ENCODE assay signal across 13 cellular contexts in genomic region chr13:46606915-46607413, GRCh38. TPM values are rescaled to one million over a fixed set of nuclear protein-coding genes. Genes with fewer than 3 reads are reported as not detected.
A peak's percentile ranks its signal among the peaks of the same experiment; 100 is the strongest.
DNase-seq lines count a peak whose midpoint lies in the region; FAIRE-seq and TF ChIP-seq lines count a peak whose summit lies in the region.
"Had no signal": no experiment of that assay in that cellular context is flagged by ENCODE, and none has a peak within 500 bp of the region (broad histone marks: within the 10 kb centered on the region; RNA-seq: fewer than 3 reads in every experiment).

No MANE protein-coding gene starts in this region.

- peaks cover 45% of the 10 kb centered on the region for H3K4me1 Mint-ChIP-seq in activated T-helper 2 cell treated with anti-CD3 and anti-CD28 coated beads, Interferon-gamma antibody, Interleukin-2, Interleukin-4, amounts not matched to agents 10 μg/mL and 5 μg/mL and 100 μg/mL, durations not matched to agents 14 hours and 24 hours and 36 hours (ENCODE audit: low read depth)
- H3K4me1 Mint-ChIP-seq in neural progenitor cell = peaks cover 23% of the 10 kb centered on the region

- peak overlapping the region; percentile 51 for H3K27ac Mint-ChIP-seq in activated T-helper 2 cell treated with anti-CD3 and anti-CD28 coated beads, Interferon-gamma antibody, Interleukin-2, Interleukin-4, amounts not matched to agents 10 μg/mL and 5 μg/mL and 100 μg/mL, durations not matched to agents 14 hours and 24 hours and 36 hours
- no peak overlapping the region for H3K27ac Mint-ChIP-seq in neural progenitor cell

- no peaks in the 10 kb centered on the region for H3F3A ChIP-seq in neural progenitor cell (ENCODE audit: low read depth)

- H3K36me3 ChIP-seq in BLaER1 (0 out of 2 replicates have a peak, but pooled peaks cover 4% of the 10 kb centered on the region), muscle layer of duodenum (ENCODE audit: control insufficient read depth in 1 of 2, insufficient read depth in 2 of 2, low read length in 2 of 2) (no peaks in the 10 kb centered on the region), neural progenitor cell (no peaks in the 10 kb centered on the region)
- H3K36me3 ChIP-seq: ovary, suprapubic skin had no signal

- no peak for TF ChIP-seq CTCF in neural progenitor cell (IDR thresholded peaks at IDR 0.05)

- H4K20me1 ChIP-seq in BLaER1 (peaks cover 52% of the 10 kb centered on the region; the same call in 1 of the 2 replicates), neural progenitor cell (ENCODE audit: low read depth) (no peaks in the 10 kb centered on the region)

- intact Hi-C loops in activated T-helper 2 cell treated with anti-CD3 and anti-CD28 coated beads, Interferon-gamma antibody, Interleukin-2, Interleukin-4, amounts not matched to agents 10 μg/mL and 5 μg/mL and 100 μg/mL, durations not matched to agents 14 hours and 24 hours and 36 hours (cut with micrococcal nuclease) = loop anchor here (1.0 to 5.0 kb wide), 4 partner anchors 14 to 77 kb away; no protein-coding TSS in a partner anchor

- peak; percentile 20 for FAIRE-seq in GM12891 (lab: Jason Lieb, UNC)
- FAIRE-seq: HTR-8/SVneo had no signal

- H3K4me3 ChIP-seq in BLaER1 (peak overlapping the region; percentile 32; the same call in 1 of the 2 replicates), muscle layer of duodenum (ENCODE audit: low read depth in 1 of 2, low read length in 2 of 2) (no peak overlapping the region), neural progenitor cell (no peak overlapping the region)
- H3K4me3 ChIP-seq: ovary, suprapubic skin had no signal

- TF ChIP-seq POLR2A in GM12891 (IDR thresholded peaks at IDR 0.05; ENCODE audit: low read depth, low read length) = no peak

- peak overlapping the region; percentile 83 for H3K4me2 ChIP-seq in BLaER1
- no peak overlapping the region for H3K4me2 ChIP-seq in neural progenitor cell

- DNase-seq in GM12891 (ENCODE audit: insufficient read length, low spot score) = no peak
- no peak for DNase-seq in activated T-helper 2 cell treated with anti-CD3 and anti-CD28 coated beads, Interferon-gamma antibody, Interleukin-2, Interleukin-4, amounts not matched to agents 10 μg/mL and 5 μg/mL and 100 μg/mL, durations not matched to agents 14 hours and 24 hours and 36 hours (ENCODE audit: low spot score)
- DNase-seq in NCI-H2029 treated with DMSO at 0.1 percent for 48 hours (lab: John Stamatoyannopoulos, UW) = no peak
- no peak for DNase-seq in KG1 (lab: John Stamatoyannopoulos, UW)
- DNase-seq in neural progenitor cell (ENCODE audit: low spot score) = no peak
- no peak for DNase-seq in NCI-H2196 treated with DMSO at 0.1 percent for 48 hours (lab: John Stamatoyannopoulos, UW; ENCODE audit: unreplicated experiment)
- DNase-seq: NCI-H1694 treated with DMSO at 0.1 percent for 48 hours; ovary; stimulated activated CD4-positive, alpha-beta T cell treated with anti-CD3 and anti-CD28 coated beads, Interleukin-2, amount 100 ng/mL, for 48 hours had no signal

- H2AFZ ChIP-seq in neural progenitor cell (replicated peaks) = no peak overlapping the region

- no peak overlapping the region for H3K4me3 Mint-ChIP-seq in activated T-helper 2 cell treated with anti-CD3 and anti-CD28 coated beads, Interferon-gamma antibody, Interleukin-2, Interleukin-4, amounts not matched to agents 10 μg/mL and 5 μg/mL and 100 μg/mL, durations not matched to agents 14 hours and 24 hours and 36 hours (ENCODE audit: low read depth)
- no peak overlapping the region for H3K4me3 Mint-ChIP-seq in neural progenitor cell

- no peaks in the 10 kb centered on the region for H3K36me3 Mint-ChIP-seq in activated T-helper 2 cell treated with anti-CD3 and anti-CD28 coated beads, Interferon-gamma antibody, Interleukin-2, Interleukin-4, amounts not matched to agents 10 μg/mL and 5 μg/mL and 100 μg/mL, durations not matched to agents 14 hours and 24 hours and 36 hours (ENCODE audit: low read depth)
- H3K36me3 Mint-ChIP-seq in neural progenitor cell = no peaks in the 10 kb centered on the region

- peak overlapping the region; percentile 71 for H3K27ac ChIP-seq in BLaER1
- peak overlapping the region; percentile 12 for H3K27ac ChIP-seq in muscle layer of duodenum (ENCODE audit: low read length)
- H3K27ac ChIP-seq in neural progenitor cell = no peak overlapping the region
- H3K27ac ChIP-seq: ovary, suprapubic skin had no signal

- peak overlapping the region; percentile 61; the same call in 1 of the 2 replicates for H3K9ac ChIP-seq in BLaER1
- no peak overlapping the region for H3K9ac ChIP-seq in neural progenitor cell

- no peaks in the 10 kb centered on the region for H3K79me2 ChIP-seq in neural progenitor cell (ENCODE audit: low read depth)

- H3K4me1 ChIP-seq in BLaER1 (peaks cover 83% of the 10 kb centered on the region), muscle layer of duodenum (ENCODE audit: control insufficient read depth in 1 of 2, insufficient read depth in 2 of 2, low read length in 2 of 2) (peaks cover 40 to 66% of the 10 kb centered on the region in 2 donors), neural progenitor cell (peaks cover 10% of the 10 kb centered on the region)

- no peaks in the 10 kb centered on the region for H3K9me3 Mint-ChIP-seq in activated T-helper 2 cell treated with anti-CD3 and anti-CD28 coated beads, Interferon-gamma antibody, Interleukin-2, Interleukin-4, amounts not matched to agents 10 μg/mL and 5 μg/mL and 100 μg/mL, durations not matched to agents 14 hours and 24 hours and 36 hours
- H3K9me3 Mint-ChIP-seq in neural progenitor cell = no peaks in the 10 kb centered on the region

- no peaks in the 10 kb centered on the region for H3K27me3 ChIP-seq in BLaER1
- no peaks in the 10 kb centered on the region for H3K27me3 ChIP-seq in muscle layer of duodenum (ENCODE audit: low read depth, low read length)
- no peaks in the 10 kb centered on the region for H3K27me3 ChIP-seq in neural progenitor cell
- H3K27me3 ChIP-seq: ovary, suprapubic skin had no signal

- H3K9me3 ChIP-seq in BLaER1 (no peaks in the 10 kb centered on the region), muscle layer of duodenum (ENCODE audit: control insufficient read depth in 1 of 2, low read length in 2 of 2) (no peaks in the 10 kb centered on the region), neural progenitor cell (ENCODE audit: low read depth) (no peaks in the 10 kb centered on the region)
- H3K9me3 ChIP-seq: ovary, suprapubic skin had no signal

- H3K27me3 Mint-ChIP-seq in activated T-helper 2 cell treated with anti-CD3 and anti-CD28 coated beads, Interferon-gamma antibody, Interleukin-2, Interleukin-4, amounts not matched to agents 10 μg/mL and 5 μg/mL and 100 μg/mL, durations not matched to agents 14 hours and 24 hours and 36 hours (ENCODE audit: low read depth) = no peaks in the 10 kb centered on the region
- no peaks in the 10 kb centered on the region for H3K27me3 Mint-ChIP-seq in neural progenitor cell (ENCODE audit: insufficient read depth, low read depth)

TF ChIP-seq in GM12891, 5 proteins besides CTCF, POLR2A, EP300 and RAD21:
- TF ChIP-seq POLR2AphosphoS5 (IDR thresholded peaks at IDR 0.05; ENCODE audit: low read depth, low read length) = no peak
- no peak for TF ChIP-seq PAX5 (IDR thresholded peaks at IDR 0.05; ENCODE audit: insufficient read depth, low read length, severe bottlenecking)
- no peak for TF ChIP-seq TAF1 (IDR thresholded peaks at IDR 0.05; ENCODE audit: low read depth, low read length)

RNA-seq across cellular contexts. Expression of gene LRCH1, which starts 54.0 kb away (rescaled TPM):
- polyA plus RNA-seq in GM12891 (2012; ENCODE audit: low read depth, missing spikeins) = 19.9 TPM
- 16.9 and 17.8 TPM in 2 replicates for total RNA-seq in activated T-helper 2 cell treated with anti-CD3 and anti-CD28 coated beads, Interferon-gamma antibody, Interleukin-2, Interleukin-4, amounts not matched to agents 10 μg/mL and 5 μg/mL and 100 μg/mL, durations not matched to agents 14 hours and 24 hours and 36 hours
- 2.9 and 3.3 TPM in 2 replicates for total RNA-seq in neural progenitor cell (ENCODE audit: low replicate concordance)
